In the genomic region with DNA sequence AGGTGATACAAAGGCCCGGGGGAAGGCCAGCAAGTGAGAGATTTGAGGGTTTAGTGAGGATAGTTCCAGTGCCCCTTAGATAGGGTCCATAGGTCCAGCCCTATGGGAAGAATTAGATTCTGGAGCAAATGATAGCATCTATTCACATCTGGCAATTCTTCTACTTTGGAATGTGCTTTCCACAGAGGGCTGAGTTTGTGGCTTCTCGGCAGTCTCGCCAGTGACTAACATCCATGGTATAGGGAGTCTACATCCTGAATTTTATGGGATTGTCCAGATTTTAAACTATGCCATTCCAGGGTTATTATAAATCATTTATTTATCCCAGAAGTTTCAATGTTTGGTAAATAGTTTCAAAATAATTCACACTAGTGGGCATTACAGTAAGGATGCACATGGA, we compare ENCODE assay signal across 18 cellular contexts.
"Had no signal": no experiment of that assay in that cellular context is flagged by ENCODE, and none has a peak within 500 bp of the region (broad histone marks: within the 10 kb centered on the region; RNA-seq: fewer than 3 reads in every experiment).

No MANE protein-coding gene starts in this region.

- H3K9me3 ChIP-seq: esophagus muscularis mucosa, ovary, testis had no signal

- FAIRE-seq: bronchial epithelial cell had no signal

- ATAC-seq: activated CD4-positive, CD25-positive, alpha-beta regulatory T cell treated with anti-CD3 and anti-CD28 coated beads, Interleukin-2, amount 50 U/mL, for 24 hours; activated naive CD4-positive, alpha-beta T cell treated with anti-CD3 and anti-CD28 coated beads, Interleukin-2, amount 50 U/mL, for 72 hours; gastroesophageal sphincter; stimulated activated naive CD8-positive, alpha-beta T cell treated with anti-CD3 and anti-CD28 coated beads, Interleukin-15, amount 100 ng/mL, for 72 hours had no signal

- H3K79me2 ChIP-seq: hepatocyte had no signal

- H2AFZ ChIP-seq: hepatocyte had no signal

- H3K27ac Mint-ChIP-seq: activated naive CD4-positive, alpha-beta T cell treated with anti-CD3 and anti-CD28 coated beads, Interleukin-2, amount 50 U/mL, for 72 hours; activated T-cell treated with anti-CD3 and anti-CD28 coated beads, Interleukin-2, amount 50 U/mL, for 24 hours; stimulated activated naive CD8-positive, alpha-beta T cell treated with anti-CD3 and anti-CD28 coated beads, Interleukin-15, amount 100 ng/mL, for 72 hours had no signal

- H3K4me3 ChIP-seq: dorsolateral prefrontal cortex, esophagus muscularis mucosa, gastroesophageal sphincter, hepatocyte, ovary, testis had no signal

- H3K27ac ChIP-seq: dorsolateral prefrontal cortex, esophagus muscularis mucosa, gastroesophageal sphincter, hepatocyte, ovary, testis had no signal

- H3K27me3 ChIP-seq: dorsolateral prefrontal cortex, esophagus muscularis mucosa, gastroesophageal sphincter, hepatocyte, ovary, testis had no signal

- H3K36me3 Mint-ChIP-seq: activated naive CD4-positive, alpha-beta T cell treated with anti-CD3 and anti-CD28 coated beads, Interleukin-2, amount 50 U/mL, for 72 hours had no signal

- H3K4me2 ChIP-seq: hepatocyte had no signal

- H3K9me3 Mint-ChIP-seq: activated naive CD4-positive, alpha-beta T cell treated with anti-CD3 and anti-CD28 coated beads, Interleukin-2, amount 50 U/mL, for 72 hours; activated T-cell treated with anti-CD3 and anti-CD28 coated beads, Interleukin-2, amount 50 U/mL, for 24 hours; neural crest cell; stimulated activated naive CD8-positive, alpha-beta T cell treated with anti-CD3 and anti-CD28 coated beads, Interleukin-15, amount 100 ng/mL, for 72 hours had no signal

- H3K4me3 Mint-ChIP-seq: activated T-cell treated with anti-CD3 and anti-CD28 coated beads, Interleukin-2, amount 50 U/mL, for 24 hours; neural crest cell; stimulated activated naive CD8-positive, alpha-beta T cell treated with anti-CD3 and anti-CD28 coated beads, Interleukin-15, amount 100 ng/mL, for 72 hours had no signal

- DNase-seq: activated CD4-positive, alpha-beta T cell treated with anti-CD3 and anti-CD28 coated beads, Interleukin-2, amount 50 U/mL, for 4 hours; activated effector memory CD4-positive, alpha-beta T cell treated with Interleukin-2 at 50 U/mL for 16 hours; activated T-cell treated with anti-CD3 and anti-CD28 coated beads, Interleukin-2, amount 50 U/mL, for 24 hours; anterior cingulate cortex; dorsolateral prefrontal cortex; kidney glomerular epithelial cell; ovary; stimulated activated CD4-positive, alpha-beta T cell treated with anti-CD3 and anti-CD28 coated beads, Interleukin-15, amount 100 ng/mL, for 24 hours; stimulated activated CD4-positive, alpha-beta T cell treated with anti-CD3 and anti-CD28 coated beads, Interleukin-4, amount 100 ng/mL, for 24 hours; stimulated activated naive CD8-positive, alpha-beta T cell treated with anti-CD3 and anti-CD28 coated beads, Interleukin-15, amount 100 ng/mL, for 72 hours; testis had no signal

- H3K4me1 ChIP-seq: gastroesophageal sphincter, testis had no signal

- H3K36me3 ChIP-seq: esophagus muscularis mucosa, gastroesophageal sphincter, ovary had no signal
